ENCODE assay signal across 18 cellular contexts in genomic region chr3:121642601-121643314, GRCh38. TPM values are rescaled to one million over a fixed set of nuclear protein-coding genes. Genes with fewer than 3 reads are reported as not detected.
A peak's percentile ranks its signal among the peaks of the same experiment; 100 is the strongest.
DNase-seq lines count a peak whose midpoint lies in the region; ATAC-seq and TF ChIP-seq lines count a peak whose summit lies in the region.
"Had no signal": no experiment of that assay in that cellular context is flagged by ENCODE, and none has a peak within 500 bp of the region (broad histone marks: within the 10 kb centered on the region; RNA-seq: fewer than 3 reads in every experiment).

No MANE protein-coding gene starts in this region.

- no peaks in the 10 kb centered on the region for H3K27me3 Mint-ChIP-seq in activated CD8-positive, alpha-beta memory T cell treated with anti-CD3 and anti-CD28 coated beads, Interleukin-2, amount 10 ng/mL, durations not matched to agents 7 days and 5 days
- no peaks in the 10 kb centered on the region for H3K27me3 Mint-ChIP-seq in CD8-positive, alpha-beta T cell (ENCODE audit: low read depth)
- no peaks in the 10 kb centered on the region for H3K27me3 Mint-ChIP-seq in activated T-helper 17 cell treated with anti-CD3 and anti-CD28 coated beads, Interleukin-2, amount 50 U/mL, for 72 hours
- H3K27me3 Mint-ChIP-seq: IgD-negative memory B cell had no signal

- ATAC-seq in activated CD8-positive, alpha-beta memory T cell treated with anti-CD3 and anti-CD28 coated beads, Interleukin-2, amount 10 ng/mL, durations not matched to agents 7 days and 5 days = no peak
- no peak for ATAC-seq in CD8-positive, alpha-beta T cell
- no peak for ATAC-seq in activated T-helper 17 cell treated with anti-CD3 and anti-CD28 coated beads, Interleukin-2, amount 50 U/mL, for 72 hours (replicated peaks)
- ATAC-seq in right lobe of liver (peak in 3 of 4 donors; percentile 43 to 78 (median 58)), GM19328 (IDR thresholded peaks at IDR 0.05; ENCODE audit: unreplicated experiment) (no peak)

- intact Hi-C loops in CD8-positive, alpha-beta T cell (cut with DNase I, micrococcal nuclease) = no loop called here
- intact Hi-C loops in right lobe of liver (cut with DNase I) = no loop called here

- DNase-seq in activated CD8-positive, alpha-beta memory T cell treated with anti-CD3 and anti-CD28 coated beads, Interleukin-2, amount 10 ng/mL, durations not matched to agents 7 days and 5 days = no peak
- DNase-seq in activated CD8-positive, alpha-beta memory T cell treated with anti-CD3 and anti-CD28 coated beads for 24 hours = no peak
- DNase-seq in CD8-positive, alpha-beta T cell = no peak
- no peak for DNase-seq in right lobe of liver
- no peak for DNase-seq in NCI-H1105 treated with DMSO at 0.1 percent for 48 hours (lab: John Stamatoyannopoulos, UW)
- DNase-seq in NCI-H187 (lab: John Stamatoyannopoulos, UW) = no peak
- DNase-seq: Calu3; NCI-H1436; NCI-H2081; NCI-H345; NCI-H69; NK-92 treated with Interleukin-12 subunit alpha and Interleukin-12 subunit beta, amount 100 ng/mL, for 24 hours had no signal

- no peaks in the 10 kb centered on the region for H3K9me3 Mint-ChIP-seq in activated CD8-positive, alpha-beta memory T cell treated with anti-CD3 and anti-CD28 coated beads, Interleukin-2, amount 10 ng/mL, durations not matched to agents 7 days and 5 days (ENCODE audit: low read depth)
- no peaks in the 10 kb centered on the region for H3K9me3 Mint-ChIP-seq in CD8-positive, alpha-beta T cell
- no peaks in the 10 kb centered on the region for H3K9me3 Mint-ChIP-seq in activated T-helper 17 cell treated with anti-CD3 and anti-CD28 coated beads, Interleukin-2, amount 50 U/mL, for 72 hours
- H3K9me3 Mint-ChIP-seq: CD14-positive monocyte, IgD-negative memory B cell had no signal

- no peaks in the 10 kb centered on the region for H3K9me3 ChIP-seq in CD8-positive, alpha-beta T cell (ENCODE audit: low read length)
- H3K9me3 ChIP-seq in right lobe of liver = no peaks in the 10 kb centered on the region

- H3K36me3 Mint-ChIP-seq in activated CD8-positive, alpha-beta memory T cell treated with anti-CD3 and anti-CD28 coated beads, Interleukin-2, amount 10 ng/mL, durations not matched to agents 7 days and 5 days = peaks cover 70% of the 10 kb centered on the region
- peaks cover 83% of the 10 kb centered on the region for H3K36me3 Mint-ChIP-seq in CD8-positive, alpha-beta T cell
- H3K36me3 Mint-ChIP-seq in activated T-helper 17 cell treated with anti-CD3 and anti-CD28 coated beads, Interleukin-2, amount 50 U/mL, for 72 hours (ENCODE audit: low read depth) = peaks cover 89% of the 10 kb centered on the region

- no peak overlapping the region for H3K4me3 Mint-ChIP-seq in activated CD8-positive, alpha-beta memory T cell treated with anti-CD3 and anti-CD28 coated beads, Interleukin-2, amount 10 ng/mL, durations not matched to agents 7 days and 5 days
- H3K4me3 Mint-ChIP-seq in CD8-positive, alpha-beta T cell = no peak overlapping the region
- H3K4me3 Mint-ChIP-seq in activated T-helper 17 cell treated with anti-CD3 and anti-CD28 coated beads, Interleukin-2, amount 50 U/mL, for 72 hours = no peak overlapping the region
- H3K4me3 Mint-ChIP-seq: CD14-positive monocyte, IgD-negative memory B cell had no signal

- peaks cover 2% of the 10 kb centered on the region for H3K4me1 Mint-ChIP-seq in activated CD8-positive, alpha-beta memory T cell treated with anti-CD3 and anti-CD28 coated beads, Interleukin-2, amount 10 ng/mL, durations not matched to agents 7 days and 5 days
- H3K4me1 Mint-ChIP-seq in CD8-positive, alpha-beta T cell (ENCODE audit: low read depth) = peaks cover 20% of the 10 kb centered on the region
- H3K4me1 Mint-ChIP-seq in activated T-helper 17 cell treated with anti-CD3 and anti-CD28 coated beads, Interleukin-2, amount 50 U/mL, for 72 hours = peaks cover 11% of the 10 kb centered on the region
- H3K4me1 Mint-ChIP-seq: CD14-positive monocyte had no signal

- H3K4me3 ChIP-seq in CD8-positive, alpha-beta T cell (ENCODE audit: low read depth, low read length) = no peak overlapping the region
- no peak overlapping the region for H3K4me3 ChIP-seq in right lobe of liver

- no peaks in the 10 kb centered on the region for H3K27me3 ChIP-seq in CD8-positive, alpha-beta T cell (ENCODE audit: insufficient read depth, low read length)
- H3K27me3 ChIP-seq in right lobe of liver = no peaks in the 10 kb centered on the region

- POLR2A ChIA-PET in CD8-positive, alpha-beta T cell (lab: Charles Lee) = no interaction called here

- H3K27ac Mint-ChIP-seq in activated CD8-positive, alpha-beta memory T cell treated with anti-CD3 and anti-CD28 coated beads, Interleukin-2, amount 10 ng/mL, durations not matched to agents 7 days and 5 days = peak overlapping the region; percentile 5
- H3K27ac Mint-ChIP-seq in CD8-positive, alpha-beta T cell = peak overlapping the region; percentile 79
- H3K27ac Mint-ChIP-seq in activated T-helper 17 cell treated with anti-CD3 and anti-CD28 coated beads, Interleukin-2, amount 50 U/mL, for 72 hours = peak overlapping the region; percentile 42

- TF ChIP-seq POLR2A in right lobe of liver (IDR thresholded peaks at IDR 0.05) = no peak

- CTCF ChIA-PET in activated CD8-positive, alpha-beta memory T cell treated with anti-CD3 and anti-CD28 coated beads, Interleukin-2, amount 10 ng/mL, durations not matched to agents 7 days and 5 days (lab: Charles Lee) = no interaction called here
- CTCF ChIA-PET in CD8-positive, alpha-beta T cell (lab: Charles Lee) = no interaction called here

- H3K4me1 ChIP-seq in CD8-positive, alpha-beta T cell (ENCODE audit: insufficient read depth, low read length) = no peaks in the 10 kb centered on the region
- H3K4me1 ChIP-seq in right lobe of liver = peaks cover 0 to 8% (median under 1%) of the 10 kb centered on the region in 4 donors

- WGBS in right lobe of liver (ENCODE audit: insufficient coverage, low coverage, low lambda C conversion rate, missing lambda C conversion rate) = 59% methylated on average over 9 of the region's 9 CpGs

- TF ChIP-seq CTCF in CD8-positive, alpha-beta T cell (IDR thresholded peaks at IDR 0.05) = no peak
- no peak for TF ChIP-seq CTCF in right lobe of liver (IDR thresholded peaks at IDR 0.05)

- H3K27ac ChIP-seq in CD8-positive, alpha-beta T cell (ENCODE audit: low read depth, low read length) = no peak overlapping the region
- peak overlapping the region in 1 of 3 donors; percentile 3 for H3K27ac ChIP-seq in right lobe of liver

- H3K36me3 ChIP-seq in CD8-positive, alpha-beta T cell (ENCODE audit: insufficient read depth, low read length) = peaks cover 68% of the 10 kb centered on the region
- peaks cover 0 to 6% (median 0%) of the 10 kb centered on the region in 4 donors for H3K36me3 ChIP-seq in right lobe of liver

RNA-seq across cellular contexts. Expression of gene HCLS1, which starts 17.9 kb away (rescaled TPM):
- 100 to 1,000 TPM; 305 to 312 TPM for total RNA-seq in activated CD8-positive, alpha-beta memory T cell treated with anti-CD3 and anti-CD28 coated beads, Interleukin-2, amount 10 ng/mL, durations not matched to agents 7 days and 5 days
- 100 to 1,000 TPM; 162 to 179 TPM for total RNA-seq in CD8-positive, alpha-beta T cell
- total RNA-seq in activated T-helper 17 cell treated with anti-CD3 and anti-CD28 coated beads, Interleukin-2, amount 50 U/mL, for 72 hours = 100 to 1,000 TPM; 255 to 289 TPM
- total RNA-seq in right lobe of liver = 10 to 100 TPM; 13.7 to 20.4 (median 16.9) TPM

RNA-seq across cellular contexts. Expression of gene FBXO40, which starts 49.6 kb away (rescaled TPM):
- not detected for total RNA-seq in activated CD8-positive, alpha-beta memory T cell treated with anti-CD3 and anti-CD28 coated beads, Interleukin-2, amount 10 ng/mL, durations not matched to agents 7 days and 5 days
- not detected for total RNA-seq in CD8-positive, alpha-beta T cell
- not detected for total RNA-seq in activated T-helper 17 cell treated with anti-CD3 and anti-CD28 coated beads, Interleukin-2, amount 50 U/mL, for 72 hours
- total RNA-seq in right lobe of liver = under 1 TPM in 2 of 6 experiments, not detected in 4; 0.07 to 0.10 TPM
- total RNA-seq: A673, Calu3, HT-29 had no signal

Comparison
In these comparisons a context has a peak if more than half of its experiments do, and no peak if none do; other contexts are left out.
1. ATAC-seq: peak in right lobe of liver (3 of 4); none in activated CD8-positive, alpha-beta memory T cell treated with anti-CD3 and anti-CD28 coated beads, Interleukin-2, amount 10 ng/mL, durations not matched to agents 7 days and 5 days (single experiment), CD8-positive, alpha-beta T cell (single experiment), activated T-helper 17 cell treated with anti-CD3 and anti-CD28 coated beads, Interleukin-2, amount 50 U/mL, for 72 hours (single experiment) and GM19328 (single experiment).
2. H3K27ac Mint-ChIP-seq: peak in every context shown above with its lines; median percentile 79 in CD8-positive, alpha-beta T cell; 42 in activated T-helper 17 cell treated with anti-CD3 and anti-CD28 coated beads, Interleukin-2, amount 50 U/mL, for 72 hours; 5 in activated CD8-positive, alpha-beta memory T cell treated with anti-CD3 and anti-CD28 coated beads, Interleukin-2, amount 10 ng/mL, durations not matched to agents 7 days and 5 days.
3. RNA of gene HCLS1, which starts 17.9 kb away (total RNA-seq): 305 to 312 TPM in activated CD8-positive, alpha-beta memory T cell treated with anti-CD3 and anti-CD28 coated beads, Interleukin-2, amount 10 ng/mL, durations not matched to agents 7 days and 5 days, 255 to 289 TPM in activated T-helper 17 cell treated with anti-CD3 and anti-CD28 coated beads, Interleukin-2, amount 50 U/mL, for 72 hours and 162 to 179 TPM in CD8-positive, alpha-beta T cell; 13.7 to 20.4 TPM in right lobe of liver; every median in the first group is over 4 times any median in the second.